ENCODE assay signal across 8 cellular contexts in the genomic region with DNA sequence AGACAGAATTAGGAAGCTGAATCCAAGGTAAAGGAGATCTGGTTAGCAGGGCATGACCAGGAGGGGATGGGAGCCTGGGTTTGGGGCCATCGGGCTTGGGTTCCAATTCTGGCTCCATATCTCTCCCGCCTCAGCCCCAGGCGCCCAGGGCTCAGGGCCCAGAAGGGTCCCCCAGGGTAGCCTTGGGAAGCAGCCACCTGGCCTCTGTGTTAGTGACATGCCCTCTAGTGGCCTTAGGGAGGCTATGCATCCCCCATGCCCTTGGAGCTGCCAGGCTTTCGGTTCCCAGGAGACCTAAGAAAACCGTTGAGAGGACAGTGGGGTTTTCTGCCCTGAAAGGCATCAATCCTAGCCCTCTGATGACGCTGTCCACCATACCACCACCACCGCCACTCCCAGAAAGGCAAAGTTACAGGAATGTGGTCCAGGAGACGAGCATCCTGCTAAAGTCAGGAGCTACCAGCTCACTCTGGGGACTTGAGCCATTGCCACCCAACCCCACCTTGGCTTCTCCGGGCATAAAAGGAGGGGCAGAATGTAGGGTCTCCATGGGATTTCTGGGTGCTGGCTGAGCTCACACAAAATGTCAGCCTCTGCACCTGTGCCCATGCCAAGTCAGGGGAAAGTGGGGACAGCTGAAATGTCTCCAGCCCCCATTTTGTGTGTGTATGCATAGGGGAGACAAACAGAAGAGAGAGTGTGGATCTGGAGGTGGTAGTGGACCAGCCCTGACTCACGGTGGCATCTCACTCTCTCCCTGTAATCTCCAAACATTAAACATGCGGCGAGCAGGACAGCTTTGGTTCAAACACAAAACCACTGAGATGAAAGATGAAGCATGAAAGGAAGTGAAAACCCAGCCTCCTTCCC. TPM values are rescaled to one million over a fixed set of nuclear protein-coding genes. Genes with fewer than 3 reads are reported as not detected.
DNase-seq lines count a peak whose midpoint lies in the region; ATAC-seq, FAIRE-seq and TF ChIP-seq lines count a peak whose summit lies in the region.

No MANE protein-coding gene starts in this region.

- no peaks in the 10 kb centered on the region for H3K9me3 Mint-ChIP-seq in memory B cell

- no peaks in the 10 kb centered on the region for H3K4me1 ChIP-seq in A549
- no peaks in the 10 kb centered on the region for H3K4me1 ChIP-seq in tibial nerve

- no peak for FAIRE-seq in A549 (lab: Jason Lieb, UNC)

- peaks cover 4% of the 10 kb centered on the region for H3K27me3 Mint-ChIP-seq in memory B cell

- peak; percentile 67 to 89 for DNase-seq in A549 (ENCODE audit: low read depth in 1 of 2, low spot score in 1 of 2)
- DNase-seq in NCI-H1436 (lab: John Stamatoyannopoulos, UW) = peak; percentile 82
- DNase-seq in UCSD-AML1 (lab: John Stamatoyannopoulos, UW; ENCODE audit: unreplicated experiment) = peak; percentile 46
- peak; percentile 18 to 61 for DNase-seq in dermis microvascular lymphatic vessel endothelial cell (ENCODE audit: low read depth in 2 of 2)
- peak; percentile 21 for DNase-seq in memory B cell (ENCODE audit: low spot score in 2 of 2)
- DNase-seq in tibial nerve (ENCODE audit: low spot score in 2 of 2) = peak in 1 of 2 donors; percentile 19

- H3K36me3 ChIP-seq in tibial nerve = peaks cover 0 to 30% (median 0%) of the 10 kb centered on the region in 3 donors

- no peak overlapping the region for H3K27ac Mint-ChIP-seq in memory B cell

- H3K4me2 ChIP-seq in A549 = no peak overlapping the region

- TF ChIP-seq CTCF in A549 (IDR thresholded peaks at IDR 0.05) (peak; percentile 85), GM12872 (IDR thresholded peaks at IDR 0.05; ENCODE audit: insufficient read depth, low read depth, low read length) (peak; percentile 97), tibial nerve (IDR thresholded peaks at IDR 0.05) (peak; percentile 52 to 75 (median 55))

- TF ChIP-seq POLR2A in A549 (IDR thresholded peaks at IDR 0.05; ENCODE audit: low read length) (no peak), tibial nerve (IDR thresholded peaks at IDR 0.05) (no peak)

- TF ChIP-seq EP300 in A549 (IDR thresholded peaks at IDR 0.05) (no peak), tibial nerve (IDR thresholded peaks at IDR 0.05) (no peak)

- POLR2A ChIA-PET in A549 (lab: Yijun Ruan, JAX) = interaction anchor here (0.7 kb wide), 1 partner anchor 102 kb away, joined by 3 read pairs; no protein-coding TSS in a partner anchor

- 39% methylated on average over 10 of the region's 12 CpGs for WGBS in A549 (ENCODE audit: missing lambda C conversion rate)
- 62 to 73% methylated on average over 12 of the region's 12 CpGs for WGBS in tibial nerve, 2 donors

- CTCF ChIA-PET in A549 (lab: Yijun Ruan, JAX) = interaction anchor here (0.6 to 11.9 kb wide), 51 partner anchors 8 to 1427 kb away, joined by 3 to 208 read pairs (median 5); a partner anchor contains a TSS

- ATAC-seq in A549 (peak; percentile 91 to 97), HG02678 (IDR thresholded peaks at IDR 0.05; ENCODE audit: unreplicated experiment) (peak; percentile 93), memory B cell (ENCODE audit: low read depth) (peak; percentile 62)

- H3K9me3 ChIP-seq in A549 (no peaks in the 10 kb centered on the region), tibial nerve (no peaks in the 10 kb centered on the region)

- no peak overlapping the region for H3K4me3 Mint-ChIP-seq in memory B cell

- TF ChIP-seq RAD21 in A549 (conservative IDR thresholded peaks at IDR 0.05 in 1 of 2, IDR thresholded peaks at IDR 0.05 in 1 of 2) = peak; percentile 66 to 67

- H3K4me3 ChIP-seq in A549 = no peak overlapping the region
- H3K4me3 ChIP-seq in tibial nerve = no peak overlapping the region

- no peaks in the 10 kb centered on the region for H3K4me1 Mint-ChIP-seq in memory B cell

- H3K36me3 Mint-ChIP-seq in memory B cell = peaks cover 5% of the 10 kb centered on the region

- no peaks in the 10 kb centered on the region for H3K27me3 ChIP-seq in tibial nerve

- H3K27ac ChIP-seq in A549 = no peak overlapping the region
- H3K27ac ChIP-seq in tibial nerve = no peak overlapping the region

TF ChIP-seq in A549, 52 proteins besides CTCF, POLR2A, EP300 and RAD21:
- TF ChIP-seq SMC3 (IDR thresholded peaks at IDR 0.05) (peak; percentile 75), CBX2 (IDR thresholded peaks at IDR 0.05; ENCODE audit: borderline replicate concordance, low read depth) (no peak), ZNF302 (CRISPR knock-in tag; IDR thresholded peaks at IDR 0.05) (no peak)

RNA-seq across cellular contexts. Expression of a gene that starts 56.5 kb away (rescaled TPM):
- polyA plus RNA-seq in A549 (2011; rRNA removed) (not detected in 2 replicates), A549 (2017; fragmentation: RNase III; extraction: RNeasy Plus Mini Kit Qiagen cat#74134 plus additional on column Dnase treatment) (0.05 TPM in 1 of 3 replicates, not detected in the others)
- 0.04 and 0.08 TPM in 2 replicates for polyA plus RNA-seq in A549 (2012; cell fraction: cytosol; rRNA removed)
- polyA plus RNA-seq in A549 (2012; cell fraction: nucleus; rRNA removed) = 0.04 TPM in 2 replicates
- not detected in 2 replicates for polyA minus RNA-seq in A549 (2011; rRNA and poly(A)+ RNA removed)
- total RNA-seq in dermis microvascular lymphatic vessel endothelial cell (not detected in 2 replicates), tibial nerve (not detected)
